ENCODE assay signal across 1 cellular context in the genomic region with DNA sequence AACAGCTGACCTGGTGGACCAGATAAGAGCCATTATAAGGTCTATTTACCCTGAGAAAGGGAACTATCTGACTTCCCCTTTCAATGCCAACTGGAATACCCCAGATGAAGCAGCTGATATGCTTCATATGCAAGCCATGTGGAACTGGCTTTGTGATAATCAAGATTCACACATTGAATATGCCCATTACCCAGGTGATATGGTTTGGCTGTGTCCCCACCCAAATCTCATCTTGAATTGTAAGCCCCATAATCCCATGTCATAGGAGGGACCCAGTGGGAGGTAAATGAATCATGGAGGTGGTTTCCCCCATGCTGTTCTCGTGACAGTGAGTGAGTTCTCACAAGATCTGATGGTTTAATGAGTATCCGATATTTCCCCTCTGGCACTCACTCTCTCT.
TF ChIP-seq lines count a peak whose summit lies in the region.

No MANE protein-coding gene starts in this region.

TF ChIP-seq in HepG2, 621 proteins besides CTCF, POLR2A, EP300 and RAD21:
- TF ChIP-seq ZNF563 (CRISPR knock-in tag; IDR thresholded peaks at IDR 0.05) (no peak), ZNF124 (CRISPR knock-in tag; IDR thresholded peaks at IDR 0.05) (no peak), ZNF557 (CRISPR knock-in tag; IDR thresholded peaks at IDR 0.05) (no peak), ZSCAN9 (CRISPR knock-in tag; IDR thresholded peaks at IDR 0.05; ENCODE audit: borderline replicate concordance) (no peak), SP5 (CRISPR knock-in tag; IDR thresholded peaks at IDR 0.05; ENCODE audit: borderline replicate concordance, low read depth) (no peak)
- TF ChIP-seq, protein P1, sequence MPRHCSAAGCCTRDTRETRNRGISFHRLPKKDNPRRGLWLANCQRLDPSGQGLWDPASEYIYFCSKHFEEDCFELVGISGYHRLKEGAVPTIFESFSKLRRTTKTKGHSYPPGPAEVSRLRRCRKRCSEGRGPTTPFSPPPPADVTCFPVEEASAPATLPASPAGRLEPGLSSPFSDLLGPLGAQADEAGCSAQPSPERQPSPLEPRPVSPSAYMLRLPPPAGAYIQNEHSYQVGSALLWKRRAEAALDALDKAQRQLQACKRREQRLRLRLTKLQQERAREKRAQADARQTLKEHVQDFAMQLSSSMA (CRISPR knock-in tag; IDR thresholded peaks at IDR 0.05): no peak
TF ChIP-seq in HepG2: peak in this region for 0.
